Comparison of ENCODE assay signal across 19 cellular contexts in genomic region chr17:46120078-46120477, GRCh38.
DNase-seq lines count a peak whose midpoint lies in the region; ATAC-seq and TF ChIP-seq lines count a peak whose summit lies in the region.
"Had no signal": no experiment of that assay in that cellular context is flagged by ENCODE, and none has a peak within 500 bp of the region (broad histone marks: within the 10 kb centered on the region; RNA-seq: fewer than 3 reads in every experiment).

No MANE protein-coding gene starts in this region.

- H3K4me3 Mint-ChIP-seq in activated T-cell treated with anti-CD3 and anti-CD28 coated beads, Interleukin-2, amount 50 U/mL, for 72 hours, result peak overlapping the region in 1 of 2 donors; percentile 1
- H3K4me3 Mint-ChIP-seq in central memory CD8-positive, alpha-beta T cell, result no peak overlapping the region

- H3K4me3 ChIP-seq in MM.1S (ENCODE audit: low read length) (peak overlapping the region; percentile 15; the same call in 1 of the 2 replicates), psoas muscle (no peak overlapping the region), smooth muscle cell (no peak overlapping the region), transverse colon (no peak overlapping the region)
- H3K4me3 ChIP-seq: heart left ventricle, right lobe of liver, SJCRH30 had no signal

- no peak for DNase-seq in activated T-cell treated with anti-CD3 and anti-CD28 coated beads, Interleukin-2, amount 50 U/mL, for 72 hours
- no peak for DNase-seq in activated T-cell treated with anti-CD3 and anti-CD28 coated beads, Interleukin-2, amount 50 U/mL, for 48 hours
- DNase-seq in MM.1S, result peak; percentile 67
- no peak for DNase-seq in central memory CD8-positive, alpha-beta T cell (ENCODE audit: low spot score in 2 of 2)
- no peak for DNase-seq in psoas muscle
- no peak for DNase-seq in smooth muscle cell (lab: John Stamatoyannopoulos, UW; ENCODE audit: unreplicated experiment)
- DNase-seq in kidney tubule cell (ENCODE audit: low spot score), result no peak
- DNase-seq in transverse colon, result no peak
- DNase-seq: activated CD4-positive, alpha-beta T cell treated with anti-CD3 and anti-CD28 coated beads for 48 hours; activated gamma-delta T cell; amygdala; dermis blood vessel endothelial cell; heart left ventricle; KBM-7; NCI-H1930; PC-3; right lobe of liver; SJCRH30; substantia nigra had no signal

- no peak overlapping the region for H3K9ac ChIP-seq in MM.1S (ENCODE audit: low read length)
- H3K9ac ChIP-seq in smooth muscle cell (ENCODE audit: low read depth), result no peak overlapping the region

- no peak for TF ChIP-seq EP300 in transverse colon (IDR thresholded peaks at IDR 0.05; ENCODE audit: low read depth)

- no peaks in the 10 kb centered on the region; the same call in 1 of the 2 replicates for H3K36me3 ChIP-seq in MM.1S (replicated peaks; ENCODE audit: insufficient read depth, low read length)
- no peaks in the 10 kb centered on the region for H3K36me3 ChIP-seq in psoas muscle (ENCODE audit: insufficient read depth in 1 of 2, low read depth in 1 of 2)
- H3K36me3 ChIP-seq in smooth muscle cell (ENCODE audit: low read depth), result no peaks in the 10 kb centered on the region
- no peaks in the 10 kb centered on the region for H3K36me3 ChIP-seq in transverse colon
- H3K36me3 ChIP-seq: right lobe of liver, SJCRH30 had no signal

- H3K27me3 ChIP-seq in MM.1S (replicated peaks; ENCODE audit: insufficient read depth, low read length), result no peaks in the 10 kb centered on the region
- no peaks in the 10 kb centered on the region for H3K27me3 ChIP-seq in psoas muscle (ENCODE audit: insufficient read depth in 3 of 3, low read length in 2 of 3)
- H3K27me3 ChIP-seq in smooth muscle cell (ENCODE audit: low read depth), result no peaks in the 10 kb centered on the region
- no peaks in the 10 kb centered on the region for H3K27me3 ChIP-seq in transverse colon
- H3K27me3 ChIP-seq: heart left ventricle, right lobe of liver, SJCRH30 had no signal

- intact Hi-C loops in psoas muscle (cut with DNase I), result no loop called here
- intact Hi-C loops in transverse colon (cut with DNase I; ENCODE audit: low total_unique reads), result no loop called here

- H3K4me1 Mint-ChIP-seq in activated T-cell treated with anti-CD3 and anti-CD28 coated beads, Interleukin-2, amount 50 U/mL, for 72 hours (ENCODE audit: low read depth), result peaks cover 82% of the 10 kb centered on the region
- peaks cover 83% of the 10 kb centered on the region for H3K4me1 Mint-ChIP-seq in central memory CD8-positive, alpha-beta T cell

- H2AFZ ChIP-seq in MM.1S (ENCODE audit: low read length) (no peak overlapping the region), smooth muscle cell (ENCODE audit: low read depth) (no peak overlapping the region)

- H3K4me2 ChIP-seq in MM.1S (ENCODE audit: low read depth, low read length) (peak overlapping the region; percentile 57), smooth muscle cell (no peak overlapping the region)

- H3K9me3 ChIP-seq in MM.1S (replicated peaks; ENCODE audit: insufficient read depth, low read length) (no peaks in the 10 kb centered on the region), psoas muscle (no peaks in the 10 kb centered on the region), smooth muscle cell (replicated peaks; ENCODE audit: low read depth) (no peaks in the 10 kb centered on the region), transverse colon (no peaks in the 10 kb centered on the region)
- H3K9me3 ChIP-seq: heart left ventricle, right lobe of liver, SJCRH30 had no signal

- TF ChIP-seq CTCF in MM.1S (IDR thresholded peaks at IDR 0.05; ENCODE audit: low read length) (no peak), psoas muscle (IDR thresholded peaks at IDR 0.05) (no peak), smooth muscle cell (IDR thresholded peaks at IDR 0.05; ENCODE audit: borderline replicate concordance, insufficient read depth, poor library complexity, severe bottlenecking) (no peak), transverse colon (IDR thresholded peaks at IDR 0.05) (no peak)

- H3K9me2 ChIP-seq in MM.1S (replicated peaks; ENCODE audit: insufficient read depth, low read length), result no peaks in the 10 kb centered on the region

- no peak for TF ChIP-seq POLR2A in transverse colon (IDR thresholded peaks at IDR 0.05)

- H3K27me3 Mint-ChIP-seq in activated T-cell treated with anti-CD3 and anti-CD28 coated beads, Interleukin-2, amount 50 U/mL, for 72 hours (ENCODE audit: low read depth), result no peaks in the 10 kb centered on the region
- H3K27me3 Mint-ChIP-seq in central memory CD8-positive, alpha-beta T cell, result no peaks in the 10 kb centered on the region

- H3K79me2 ChIP-seq in MM.1S (ENCODE audit: low read length) (peaks cover 94% of the 10 kb centered on the region), smooth muscle cell (ENCODE audit: low read depth) (peaks cover 94% of the 10 kb centered on the region)

- peaks cover 36% of the 10 kb centered on the region for H3F3A ChIP-seq in MM.1S (ENCODE audit: insufficient read depth, low read length)
- peaks cover 19% of the 10 kb centered on the region for H3F3A ChIP-seq in smooth muscle cell (ENCODE audit: low read depth)

- peaks cover 0 to 3% of the 10 kb centered on the region in 2 donors for H3K9me3 Mint-ChIP-seq in activated T-cell treated with anti-CD3 and anti-CD28 coated beads, Interleukin-2, amount 50 U/mL, for 72 hours
- no peaks in the 10 kb centered on the region for H3K9me3 Mint-ChIP-seq in central memory CD8-positive, alpha-beta T cell

- H3K4me1 ChIP-seq in MM.1S (ENCODE audit: low read length), result peaks cover 51% of the 10 kb centered on the region
- peaks cover 84% of the 10 kb centered on the region for H3K4me1 ChIP-seq in psoas muscle
- H3K4me1 ChIP-seq in smooth muscle cell (ENCODE audit: low read depth), result peaks cover 41% of the 10 kb centered on the region
- peaks cover 14 to 82% (median 40%) of the 10 kb centered on the region in 4 donors for H3K4me1 ChIP-seq in transverse colon
- H3K4me1 ChIP-seq: SJCRH30 had no signal

- in situ Hi-C loops in transverse colon (cut with MboI; ENCODE audit: low pct_ligation_motif_present in 1 of 4, low pct_unique_long_range_greater_than_20kb in 1 of 4, low sequenced_read_pairs in 3 of 4), result no loop called here

- no peak for ATAC-seq in activated T-cell treated with anti-CD3 and anti-CD28 coated beads, Interleukin-2, amount 50 U/mL, for 72 hours (replicated peaks in 1 of 2)
- no peak for ATAC-seq in central memory CD8-positive, alpha-beta T cell (replicated peaks; ENCODE audit: extremely low read depth, poor library complexity, severe bottlenecking)
- ATAC-seq in psoas muscle, result no peak
- ATAC-seq: PC-3, right lobe of liver had no signal

- peak overlapping the region; percentile 79 for H3K27ac Mint-ChIP-seq in activated T-cell treated with anti-CD3 and anti-CD28 coated beads, Interleukin-2, amount 50 U/mL, for 72 hours
- H3K27ac Mint-ChIP-seq in central memory CD8-positive, alpha-beta T cell (ENCODE audit: low read depth), result peak overlapping the region; percentile 68

- H3K27ac ChIP-seq in MM.1S (ENCODE audit: low read length) (peak overlapping the region; percentile 64; the same call in 1 of the 2 replicates), psoas muscle (peak overlapping the region; percentile 74), smooth muscle cell (ENCODE audit: low read depth) (no peak overlapping the region), transverse colon (no peak overlapping the region)
- H3K27ac ChIP-seq: right lobe of liver, SJCRH30 had no signal

- H4K20me1 ChIP-seq in MM.1S (ENCODE audit: insufficient read depth, low read length) (peaks cover 21% of the 10 kb centered on the region), smooth muscle cell (ENCODE audit: low read depth) (peaks cover 98% of the 10 kb centered on the region)

- H3K36me3 Mint-ChIP-seq in activated T-cell treated with anti-CD3 and anti-CD28 coated beads, Interleukin-2, amount 50 U/mL, for 72 hours (ENCODE audit: insufficient read depth in 2 of 2), result peaks cover 0 to 10% of the 10 kb centered on the region in 2 donors
- H3K36me3 Mint-ChIP-seq in central memory CD8-positive, alpha-beta T cell (ENCODE audit: insufficient read depth), result peaks cover 6% of the 10 kb centered on the region

Comparison
In these comparisons a context has a peak if more than half of its experiments do, and no peak if none do; other contexts are left out.
1. H3K27ac ChIP-seq: peak in MM.1S (single experiment) and psoas muscle (single experiment); none in smooth muscle cell (single experiment) and transverse colon (0 of 4).